18 cellular contexts compared by ENCODE assay signal in genomic region chr17:45702666-45703266, GRCh38.
DNase-seq lines count a peak whose midpoint lies in the region; ATAC-seq and TF ChIP-seq lines count a peak whose summit lies in the region.
"Had no signal": no experiment of that assay in that cellular context is flagged by ENCODE, and none has a peak within 500 bp of the region (broad histone marks: within the 10 kb centered on the region; RNA-seq: fewer than 3 reads in every experiment).

No MANE protein-coding gene starts in this region.

- H3K9me3 Mint-ChIP-seq in MCF 10A (ENCODE audit: unreplicated experiment): no peaks in the 10 kb centered on the region
- H3K9me3 Mint-ChIP-seq: central memory CD8-positive, alpha-beta T cell; T-helper 1 cell treated with Interleukin-12 subunit alpha and Interleukin-12 subunit beta and Interleukin-4 antibody, amounts not matched to agents 30 μg/mL and 1 μg/mL, for 36 hours had no signal

- H3K27me3 ChIP-seq in breast epithelium (peaks cover 0 to 4% of the 10 kb centered on the region in 2 donors), adipocyte (replicated peaks; ENCODE audit: control insufficient read depth, insufficient read depth, low read length) (peaks cover 44% of the 10 kb centered on the region)

- H3K4me3 Mint-ChIP-seq in MCF 10A (ENCODE audit: unreplicated experiment): no peak overlapping the region
- H3K4me3 Mint-ChIP-seq: central memory CD8-positive, alpha-beta T cell; naive thymus-derived CD8-positive, alpha-beta T cell; T-helper 1 cell treated with Interleukin-12 subunit alpha and Interleukin-12 subunit beta and Interleukin-4 antibody, amounts not matched to agents 30 μg/mL and 1 μg/mL, for 36 hours had no signal

- no peak for TF ChIP-seq CTCF in MCF 10A (IDR thresholded peaks at IDR 0.05; ENCODE audit: unreplicated experiment)
- no peak for TF ChIP-seq CTCF in breast epithelium (IDR thresholded peaks at IDR 0.05)
- TF ChIP-seq CTCF in fibroblast of villous mesenchyme (IDR thresholded peaks at IDR 0.05; ENCODE audit: insufficient read depth, low read depth, low read length): no peak

- H3K36me3 ChIP-seq in breast epithelium (no peaks in the 10 kb centered on the region), adipocyte (ENCODE audit: control insufficient read depth, insufficient read depth, low read length, severe bottlenecking) (no peaks in the 10 kb centered on the region)
- H3K36me3 ChIP-seq: esophagus muscularis mucosa, tibial artery had no signal

- CTCF ChIA-PET in MCF 10A (lab: Yijun Ruan, JAX): no interaction called here

- ATAC-seq in left lobe of liver: no peak
- ATAC-seq: naive thymus-derived CD8-positive, alpha-beta T cell had no signal

- peaks cover 32% of the 10 kb centered on the region for H3K4me1 Mint-ChIP-seq in MCF 10A (ENCODE audit: insufficient read depth, unreplicated experiment)
- H3K4me1 Mint-ChIP-seq: central memory CD8-positive, alpha-beta T cell; naive thymus-derived CD8-positive, alpha-beta T cell had no signal

- H3K4me3 ChIP-seq in breast epithelium (no peak overlapping the region), adipocyte (ENCODE audit: low read length) (no peak overlapping the region), fibroblast of villous mesenchyme (ENCODE audit: low read depth, low read length) (no peak overlapping the region)
- H3K4me3 ChIP-seq: esophagus muscularis mucosa, tibial artery had no signal

- no TSS peak for BruUV-seq in MCF 10A (replicated peaks; lab: Mats Ljungman, UMichigan)

- H3K9ac ChIP-seq in adipocyte (ENCODE audit: low read length): no peak overlapping the region

- H3K27ac Mint-ChIP-seq in MCF 10A (ENCODE audit: low read depth, unreplicated experiment): no peak overlapping the region
- H3K27ac Mint-ChIP-seq: naive thymus-derived CD8-positive, alpha-beta T cell; T-helper 1 cell treated with Interleukin-12 subunit alpha and Interleukin-12 subunit beta and Interleukin-4 antibody, amounts not matched to agents 30 μg/mL and 1 μg/mL, for 36 hours had no signal

- no peak overlapping the region for H3K27ac ChIP-seq in breast epithelium
- H3K27ac ChIP-seq: esophagus muscularis mucosa, tibial artery had no signal

- DNase-seq in MCF 10A (ENCODE audit: unreplicated experiment) (peak; percentile 49), breast epithelium (ENCODE audit: low spot score in 2 of 2) (no peak), adipocyte (ENCODE audit: low read depth) (peak; percentile 43), fibroblast of villous mesenchyme (ENCODE audit: low read depth) (peak; percentile 33), left lobe of liver (ENCODE audit: low spot score) (no peak), retina (no peak)
- no peak for DNase-seq in stimulated activated CD4-positive, alpha-beta T cell treated with anti-CD3 and anti-CD28 coated beads, Interleukin-2, amount 100 ng/mL, for 24 hours
- DNase-seq in effector CD4-positive, alpha-beta T cell: no peak
- DNase-seq: activated CD4-positive, alpha-beta T cell treated with anti-CD3 and anti-CD28 coated beads, Interleukin-2, amount 50 U/mL, for 4 hours; DMS79 treated with DMSO at 0.1 percent for 48 hours; Karpas-422; naive thymus-derived CD8-positive, alpha-beta T cell; NCI-H1930; small intestine; tibial artery had no signal

- intact Hi-C loops in MCF 10A (cut with micrococcal nuclease) (no loop called here), breast epithelium (cut with DNase I; ENCODE audit: low total_unique reads) (no loop called here)

- no peaks in the 10 kb centered on the region for H3K9me3 ChIP-seq in breast epithelium
- H3K9me3 ChIP-seq in adipocyte (ENCODE audit: control insufficient read depth, low read length): peaks cover 6% of the 10 kb centered on the region
- H3K9me3 ChIP-seq: esophagus muscularis mucosa, tibial artery had no signal

- peaks cover 24% of the 10 kb centered on the region for H3K27me3 Mint-ChIP-seq in MCF 10A (ENCODE audit: insufficient read depth, unreplicated experiment)

- H3K4me1 ChIP-seq in breast epithelium (no peaks in the 10 kb centered on the region), adipocyte (ENCODE audit: control insufficient read depth, insufficient read depth, low read length) (no peaks in the 10 kb centered on the region)
- H3K4me1 ChIP-seq: esophagus muscularis mucosa, tibial artery had no signal

- no peak for TF ChIP-seq POLR2A in breast epithelium (IDR thresholded peaks at IDR 0.05)

- H3K36me3 Mint-ChIP-seq in MCF 10A (ENCODE audit: insufficient read depth, unreplicated experiment): no peaks in the 10 kb centered on the region
- H3K36me3 Mint-ChIP-seq: naive thymus-derived CD8-positive, alpha-beta T cell had no signal

- POLR2A ChIA-PET in MCF 10A (lab: Yijun Ruan, JAX): no interaction called here

Comparison
In these comparisons a context has a peak if more than half of its experiments do, and no peak if none do; other contexts are left out.
1. DNase-seq: peak in MCF 10A (single experiment), adipocyte (single experiment) and fibroblast of villous mesenchyme (single experiment); none in breast epithelium (0 of 2), stimulated activated CD4-positive, alpha-beta T cell treated with anti-CD3 and anti-CD28 coated beads, Interleukin-2, amount 100 ng/mL, for 24 hours (0 of 2), effector CD4-positive, alpha-beta T cell (single experiment), left lobe of liver (single experiment) and retina (single experiment).